1 cellular context compared by ENCODE assay signal in the genomic region with DNA sequence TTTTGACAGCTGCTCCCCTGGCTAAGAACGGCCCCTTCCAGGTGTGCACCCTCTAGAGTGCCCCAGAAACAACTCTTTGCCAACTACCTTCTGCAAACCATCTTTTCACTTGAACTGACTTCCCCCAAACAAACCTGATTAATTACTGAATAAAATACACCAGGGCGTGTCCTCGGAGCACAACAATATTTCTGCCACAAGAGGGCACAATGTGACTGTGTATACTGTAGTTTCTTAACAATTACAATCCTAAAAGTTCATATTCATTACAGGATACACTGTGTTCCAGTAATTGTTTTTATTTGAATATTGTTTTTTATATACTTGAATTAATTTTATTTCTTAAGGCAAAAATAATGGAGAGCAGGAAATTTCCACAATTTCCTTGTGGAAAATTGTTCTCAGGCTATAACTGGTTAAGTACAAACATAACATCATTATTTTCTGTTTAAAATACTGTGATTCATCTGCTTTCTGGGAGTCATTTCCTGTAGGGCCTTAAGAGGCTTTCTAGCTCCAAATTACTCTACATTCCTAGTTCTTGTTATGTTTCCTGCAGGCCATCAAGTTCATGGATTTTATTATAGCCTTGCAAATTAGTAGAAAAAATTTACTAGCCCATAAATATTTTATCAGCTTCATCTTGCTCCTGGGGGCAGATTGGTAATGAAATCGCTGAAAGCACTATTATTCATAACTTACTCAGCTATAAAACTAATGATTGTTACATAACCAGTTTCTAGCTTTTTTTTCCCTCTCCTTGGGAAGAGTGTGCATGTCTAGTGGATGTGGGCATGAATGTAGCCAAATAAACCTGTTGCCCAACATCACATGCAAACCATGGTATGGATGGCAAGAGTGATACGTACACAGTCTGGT.
TF ChIP-seq lines count a peak whose summit lies in the region.

No MANE protein-coding gene starts in this region.

TF ChIP-seq in HepG2, 621 proteins besides CTCF, POLR2A, EP300 and RAD21 (continues in another document):
- TF ChIP-seq, protein P1, sequence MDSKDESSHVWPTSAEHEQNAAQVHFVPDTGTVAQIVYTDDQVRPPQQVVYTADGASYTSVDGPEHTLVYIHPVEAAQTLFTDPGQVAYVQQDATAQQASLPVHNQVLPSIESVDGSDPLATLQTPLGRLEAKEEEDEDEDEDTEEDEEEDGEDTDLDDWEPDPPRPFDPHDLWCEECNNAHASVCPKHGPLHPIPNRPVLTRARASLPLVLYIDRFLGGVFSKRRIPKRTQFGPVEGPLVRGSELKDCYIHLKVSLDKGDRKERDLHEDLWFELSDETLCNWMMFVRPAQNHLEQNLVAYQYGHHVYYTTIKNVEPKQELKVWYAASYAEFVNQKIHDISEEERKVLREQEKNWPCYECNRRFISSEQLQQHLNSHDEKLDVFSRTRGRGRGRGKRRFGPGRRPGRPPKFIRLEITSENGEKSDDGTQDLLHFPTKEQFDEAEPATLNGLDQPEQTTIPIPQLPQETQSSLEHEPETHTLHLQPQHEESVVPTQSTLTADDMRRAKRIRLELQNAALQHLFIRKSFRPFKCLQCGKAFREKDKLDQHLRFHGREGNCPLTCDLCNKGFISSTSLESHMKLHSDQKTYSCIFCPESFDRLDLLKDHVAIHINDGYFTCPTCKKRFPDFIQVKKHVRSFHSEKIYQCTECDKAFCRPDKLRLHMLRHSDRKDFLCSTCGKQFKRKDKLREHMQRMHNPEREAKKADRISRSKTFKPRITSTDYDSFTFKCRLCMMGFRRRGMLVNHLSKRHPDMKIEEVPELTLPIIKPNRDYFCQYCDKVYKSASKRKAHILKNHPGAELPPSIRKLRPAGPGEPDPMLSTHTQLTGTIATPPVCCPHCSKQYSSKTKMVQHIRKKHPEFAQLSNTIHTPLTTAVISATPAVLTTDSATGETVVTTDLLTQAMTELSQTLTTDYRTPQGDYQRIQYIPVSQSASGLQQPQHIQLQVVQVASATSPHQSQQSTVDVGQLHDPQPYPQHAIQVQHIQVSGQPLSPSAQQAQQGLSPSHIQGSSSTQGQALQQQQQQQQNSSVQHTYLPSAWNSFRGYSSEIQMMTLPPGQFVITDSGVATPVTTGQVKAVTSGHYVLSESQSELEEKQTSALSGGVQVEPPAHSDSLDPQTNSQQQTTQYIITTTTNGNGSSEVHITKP (CRISPR knock-in tag; IDR thresholded peaks at IDR 0.05; ENCODE audit: low read depth) = no peak
- TF ChIP-seq ZBTB20 (CRISPR knock-in tag; IDR thresholded peaks at IDR 0.05; ENCODE audit: borderline replicate concordance, low read depth) (no peak), MAFG (CRISPR knock-in tag; IDR thresholded peaks at IDR 0.05) (no peak), ZBTB7B (CRISPR knock-in tag; IDR thresholded peaks at IDR 0.05) (no peak), ZNF557 (CRISPR knock-in tag; IDR thresholded peaks at IDR 0.05) (no peak), SAP130 (CRISPR knock-in tag; IDR thresholded peaks at IDR 0.05; ENCODE audit: low read depth) (peak; percentile 17; the same call in 1 of the 2 replicates), ZNF670 (CRISPR knock-in tag; IDR thresholded peaks at IDR 0.05; ENCODE audit: borderline replicate concordance) (0 out of 2 replicates have a peak, but pooled peaks have one; percentile 40), CREB1 (IDR thresholded peaks at IDR 0.05) (no peak), CREB1 (CRISPR knock-in tag; IDR thresholded peaks at IDR 0.05) (peak; percentile 13; the same call in 1 of the 2 replicates), MTA3 (CRISPR knock-in tag; IDR thresholded peaks at IDR 0.05) (no peak), KLF12 (CRISPR knock-in tag; IDR thresholded peaks at IDR 0.05; ENCODE audit: borderline replicate concordance) (peak; percentile 66; the same call in 1 of the 2 replicates), ZNF441 (CRISPR knock-in tag; IDR thresholded peaks at IDR 0.05; ENCODE audit: borderline replicate concordance) (no peak), ZBTB8A (CRISPR knock-in tag; IDR thresholded peaks at IDR 0.05; ENCODE audit: borderline replicate concordance, low read depth) (no peak), KAT8 (CRISPR knock-in tag; IDR thresholded peaks at IDR 0.05) (peak; percentile 28; the same call in 1 of the 2 replicates), ZNF317 (CRISPR knock-in tag; IDR thresholded peaks at IDR 0.05) (no peak), SP140L (CRISPR knock-in tag; IDR thresholded peaks at IDR 0.05; ENCODE audit: borderline replicate concordance) (0 out of 2 replicates have a peak, but pooled peaks have one; percentile 68), HMGA1 (CRISPR knock-in tag; conservative IDR thresholded peaks at IDR 0.05) (no peak), SMC3 (IDR thresholded peaks at IDR 0.05; ENCODE audit: low read length) (peak; percentile 87), ZNF329 (CRISPR knock-in tag; IDR thresholded peaks at IDR 0.05; ENCODE audit: low read depth) (no peak), STAG1 (CRISPR knock-in tag; IDR thresholded peaks at IDR 0.05) (peak; percentile 95), MIXL1 (CRISPR knock-in tag; IDR thresholded peaks at IDR 0.05) (peak; percentile 71), ELF3 (CRISPR knock-in tag; IDR thresholded peaks at IDR 0.05) (0 out of 2 replicates have a peak, but pooled peaks have one; percentile 32), PPARG (CRISPR knock-in tag; conservative IDR thresholded peaks at IDR 0.05) (no peak; the same call in 1 of the 2 replicates), TP53 (CRISPR knock-in tag; conservative IDR thresholded peaks at IDR 0.05) (no peak), HMG20A (CRISPR knock-in tag; IDR thresholded peaks at IDR 0.05; ENCODE audit: borderline replicate concordance) (peak; percentile 31; the same call in 1 of the 2 replicates), IRF2 (CRISPR knock-in tag; IDR thresholded peaks at IDR 0.05) (0 out of 2 replicates have a peak, but pooled peaks have one; percentile 31), NCOA1 (CRISPR knock-in tag; IDR thresholded peaks at IDR 0.05) (no peak), ERF (CRISPR knock-in tag; IDR thresholded peaks at IDR 0.05) (peak; percentile 43; the same call in 1 of the 2 replicates), PTBP1 (IDR thresholded peaks at IDR 0.05; ENCODE audit: low read depth, low read length, poor library complexity, severe bottlenecking) (no peak), NONO (IDR thresholded peaks at IDR 0.05) (no peak), NONO (CRISPR knock-in tag; conservative IDR thresholded peaks at IDR 0.05) (no peak), ZFP1 (CRISPR knock-in tag; IDR thresholded peaks at IDR 0.05) (0 out of 2 replicates have a peak, but pooled peaks have one; percentile 39), ZNF652 (CRISPR knock-in tag; IDR thresholded peaks at IDR 0.05; ENCODE audit: borderline replicate concordance, low read depth) (peak; percentile 88)
- TF ChIP-seq, protein P2, sequence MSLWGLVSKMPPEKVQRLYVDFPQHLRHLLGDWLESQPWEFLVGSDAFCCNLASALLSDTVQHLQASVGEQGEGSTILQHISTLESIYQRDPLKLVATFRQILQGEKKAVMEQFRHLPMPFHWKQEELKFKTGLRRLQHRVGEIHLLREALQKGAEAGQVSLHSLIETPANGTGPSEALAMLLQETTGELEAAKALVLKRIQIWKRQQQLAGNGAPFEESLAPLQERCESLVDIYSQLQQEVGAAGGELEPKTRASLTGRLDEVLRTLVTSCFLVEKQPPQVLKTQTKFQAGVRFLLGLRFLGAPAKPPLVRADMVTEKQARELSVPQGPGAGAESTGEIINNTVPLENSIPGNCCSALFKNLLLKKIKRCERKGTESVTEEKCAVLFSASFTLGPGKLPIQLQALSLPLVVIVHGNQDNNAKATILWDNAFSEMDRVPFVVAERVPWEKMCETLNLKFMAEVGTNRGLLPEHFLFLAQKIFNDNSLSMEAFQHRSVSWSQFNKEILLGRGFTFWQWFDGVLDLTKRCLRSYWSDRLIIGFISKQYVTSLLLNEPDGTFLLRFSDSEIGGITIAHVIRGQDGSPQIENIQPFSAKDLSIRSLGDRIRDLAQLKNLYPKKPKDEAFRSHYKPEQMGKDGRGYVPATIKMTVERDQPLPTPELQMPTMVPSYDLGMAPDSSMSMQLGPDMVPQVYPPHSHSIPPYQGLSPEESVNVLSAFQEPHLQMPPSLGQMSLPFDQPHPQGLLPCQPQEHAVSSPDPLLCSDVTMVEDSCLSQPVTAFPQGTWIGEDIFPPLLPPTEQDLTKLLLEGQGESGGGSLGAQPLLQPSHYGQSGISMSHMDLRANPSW (CRISPR knock-in tag; IDR thresholded peaks at IDR 0.05; ENCODE audit: borderline replicate concordance) = no peak
- TF ChIP-seq, protein P3, sequence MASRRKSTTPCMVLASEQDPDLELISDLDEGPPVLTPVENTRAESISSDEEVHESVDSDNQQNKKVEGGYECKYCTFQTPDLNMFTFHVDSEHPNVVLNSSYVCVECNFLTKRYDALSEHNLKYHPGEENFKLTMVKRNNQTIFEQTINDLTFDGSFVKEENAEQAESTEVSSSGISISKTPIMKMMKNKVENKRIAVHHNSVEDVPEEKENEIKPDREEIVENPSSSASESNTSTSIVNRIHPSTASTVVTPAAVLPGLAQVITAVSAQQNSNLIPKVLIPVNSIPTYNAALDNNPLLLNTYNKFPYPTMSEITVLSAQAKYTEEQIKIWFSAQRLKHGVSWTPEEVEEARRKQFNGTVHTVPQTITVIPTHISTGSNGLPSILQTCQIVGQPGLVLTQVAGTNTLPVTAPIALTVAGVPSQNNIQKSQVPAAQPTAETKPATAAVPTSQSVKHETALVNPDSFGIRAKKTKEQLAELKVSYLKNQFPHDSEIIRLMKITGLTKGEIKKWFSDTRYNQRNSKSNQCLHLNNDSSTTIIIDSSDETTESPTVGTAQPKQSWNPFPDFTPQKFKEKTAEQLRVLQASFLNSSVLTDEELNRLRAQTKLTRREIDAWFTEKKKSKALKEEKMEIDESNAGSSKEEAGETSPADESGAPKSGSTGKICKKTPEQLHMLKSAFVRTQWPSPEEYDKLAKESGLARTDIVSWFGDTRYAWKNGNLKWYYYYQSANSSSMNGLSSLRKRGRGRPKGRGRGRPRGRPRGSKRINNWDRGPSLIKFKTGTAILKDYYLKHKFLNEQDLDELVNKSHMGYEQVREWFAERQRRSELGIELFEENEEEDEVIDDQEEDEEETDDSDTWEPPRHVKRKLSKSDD (CRISPR knock-in tag; IDR thresholded peaks at IDR 0.05; ENCODE audit: low read depth) = no peak
- TF ChIP-seq, protein P4, sequence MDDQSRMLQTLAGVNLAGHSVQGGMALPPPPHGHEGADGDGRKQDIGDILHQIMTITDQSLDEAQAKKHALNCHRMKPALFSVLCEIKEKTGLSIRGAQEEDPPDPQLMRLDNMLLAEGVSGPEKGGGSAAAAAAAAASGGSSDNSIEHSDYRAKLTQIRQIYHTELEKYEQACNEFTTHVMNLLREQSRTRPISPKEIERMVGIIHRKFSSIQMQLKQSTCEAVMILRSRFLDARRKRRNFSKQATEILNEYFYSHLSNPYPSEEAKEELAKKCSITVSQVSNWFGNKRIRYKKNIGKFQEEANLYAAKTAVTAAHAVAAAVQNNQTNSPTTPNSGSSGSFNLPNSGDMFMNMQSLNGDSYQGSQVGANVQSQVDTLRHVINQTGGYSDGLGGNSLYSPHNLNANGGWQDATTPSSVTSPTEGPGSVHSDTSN (CRISPR knock-in tag; IDR thresholded peaks at IDR 0.05; ENCODE audit: borderline replicate concordance) = no peak
- TF ChIP-seq, protein P5, sequence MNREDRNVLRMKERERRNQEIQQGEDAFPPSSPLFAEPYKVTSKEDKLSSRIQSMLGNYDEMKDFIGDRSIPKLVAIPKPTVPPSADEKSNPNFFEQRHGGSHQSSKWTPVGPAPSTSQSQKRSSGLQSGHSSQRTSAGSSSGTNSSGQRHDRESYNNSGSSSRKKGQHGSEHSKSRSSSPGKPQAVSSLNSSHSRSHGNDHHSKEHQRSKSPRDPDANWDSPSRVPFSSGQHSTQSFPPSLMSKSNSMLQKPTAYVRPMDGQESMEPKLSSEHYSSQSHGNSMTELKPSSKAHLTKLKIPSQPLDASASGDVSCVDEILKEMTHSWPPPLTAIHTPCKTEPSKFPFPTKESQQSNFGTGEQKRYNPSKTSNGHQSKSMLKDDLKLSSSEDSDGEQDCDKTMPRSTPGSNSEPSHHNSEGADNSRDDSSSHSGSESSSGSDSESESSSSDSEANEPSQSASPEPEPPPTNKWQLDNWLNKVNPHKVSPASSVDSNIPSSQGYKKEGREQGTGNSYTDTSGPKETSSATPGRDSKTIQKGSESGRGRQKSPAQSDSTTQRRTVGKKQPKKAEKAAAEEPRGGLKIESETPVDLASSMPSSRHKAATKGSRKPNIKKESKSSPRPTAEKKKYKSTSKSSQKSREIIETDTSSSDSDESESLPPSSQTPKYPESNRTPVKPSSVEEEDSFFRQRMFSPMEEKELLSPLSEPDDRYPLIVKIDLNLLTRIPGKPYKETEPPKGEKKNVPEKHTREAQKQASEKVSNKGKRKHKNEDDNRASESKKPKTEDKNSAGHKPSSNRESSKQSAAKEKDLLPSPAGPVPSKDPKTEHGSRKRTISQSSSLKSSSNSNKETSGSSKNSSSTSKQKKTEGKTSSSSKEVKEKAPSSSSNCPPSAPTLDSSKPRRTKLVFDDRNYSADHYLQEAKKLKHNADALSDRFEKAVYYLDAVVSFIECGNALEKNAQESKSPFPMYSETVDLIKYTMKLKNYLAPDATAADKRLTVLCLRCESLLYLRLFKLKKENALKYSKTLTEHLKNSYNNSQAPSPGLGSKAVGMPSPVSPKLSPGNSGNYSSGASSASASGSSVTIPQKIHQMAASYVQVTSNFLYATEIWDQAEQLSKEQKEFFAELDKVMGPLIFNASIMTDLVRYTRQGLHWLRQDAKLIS (CRISPR knock-in tag; IDR thresholded peaks at IDR 0.05) = no peak
- TF ChIP-seq, protein P6, sequence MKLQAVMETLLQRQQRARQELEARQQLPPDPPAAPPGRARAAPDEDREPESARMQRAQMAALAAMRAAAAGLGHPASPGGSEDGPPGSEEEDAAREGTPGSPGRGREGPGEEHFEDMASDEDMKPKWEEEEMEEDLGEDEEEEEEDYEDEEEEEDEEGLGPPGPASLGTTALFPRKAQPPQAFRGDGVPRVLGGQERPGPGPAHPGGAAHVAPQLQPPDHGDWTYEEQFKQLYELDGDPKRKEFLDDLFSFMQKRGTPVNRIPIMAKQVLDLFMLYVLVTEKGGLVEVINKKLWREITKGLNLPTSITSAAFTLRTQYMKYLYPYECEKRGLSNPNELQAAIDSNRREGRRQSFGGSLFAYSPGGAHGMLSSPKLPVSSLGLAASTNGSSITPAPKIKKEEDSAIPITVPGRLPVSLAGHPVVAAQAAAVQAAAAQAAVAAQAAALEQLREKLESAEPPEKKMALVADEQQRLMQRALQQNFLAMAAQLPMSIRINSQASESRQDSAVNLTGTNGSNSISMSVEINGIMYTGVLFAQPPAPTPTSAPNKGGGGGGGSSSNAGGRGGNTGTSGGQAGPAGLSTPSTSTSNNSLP (IDR thresholded peaks at IDR 0.05; ENCODE audit: low read depth, low read length) = peak; percentile 82
- TF ChIP-seq, protein P7, sequence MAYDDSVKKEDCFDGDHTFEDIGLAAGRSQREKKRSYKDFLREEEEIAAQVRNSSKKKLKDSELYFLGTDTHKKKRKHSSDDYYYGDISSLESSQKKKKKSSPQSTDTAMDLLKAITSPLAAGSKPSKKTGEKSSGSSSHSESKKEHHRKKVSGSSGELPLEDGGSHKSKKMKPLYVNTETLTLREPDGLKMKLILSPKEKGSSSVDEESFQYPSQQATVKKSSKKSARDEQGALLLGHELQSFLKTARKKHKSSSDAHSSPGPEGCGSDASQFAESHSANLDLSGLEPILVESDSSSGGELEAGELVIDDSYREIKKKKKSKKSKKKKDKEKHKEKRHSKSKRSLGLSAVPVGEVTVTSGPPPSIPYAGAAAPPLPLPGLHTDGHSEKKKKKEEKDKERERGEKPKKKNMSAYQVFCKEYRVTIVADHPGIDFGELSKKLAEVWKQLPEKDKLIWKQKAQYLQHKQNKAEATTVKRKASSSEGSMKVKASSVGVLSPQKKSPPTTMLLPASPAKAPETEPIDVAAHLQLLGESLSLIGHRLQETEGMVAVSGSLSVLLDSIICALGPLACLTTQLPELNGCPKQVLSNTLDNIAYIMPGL (CRISPR knock-in tag; IDR thresholded peaks at IDR 0.05; ENCODE audit: borderline replicate concordance in 1 of 2, low read depth in 1 of 2) = 0 out of 4 replicates have a peak, but pooled peaks of 1 of the 2 experiments have one; percentile 3
